8 cellular contexts compared by ENCODE assay signal in the genomic region with DNA sequence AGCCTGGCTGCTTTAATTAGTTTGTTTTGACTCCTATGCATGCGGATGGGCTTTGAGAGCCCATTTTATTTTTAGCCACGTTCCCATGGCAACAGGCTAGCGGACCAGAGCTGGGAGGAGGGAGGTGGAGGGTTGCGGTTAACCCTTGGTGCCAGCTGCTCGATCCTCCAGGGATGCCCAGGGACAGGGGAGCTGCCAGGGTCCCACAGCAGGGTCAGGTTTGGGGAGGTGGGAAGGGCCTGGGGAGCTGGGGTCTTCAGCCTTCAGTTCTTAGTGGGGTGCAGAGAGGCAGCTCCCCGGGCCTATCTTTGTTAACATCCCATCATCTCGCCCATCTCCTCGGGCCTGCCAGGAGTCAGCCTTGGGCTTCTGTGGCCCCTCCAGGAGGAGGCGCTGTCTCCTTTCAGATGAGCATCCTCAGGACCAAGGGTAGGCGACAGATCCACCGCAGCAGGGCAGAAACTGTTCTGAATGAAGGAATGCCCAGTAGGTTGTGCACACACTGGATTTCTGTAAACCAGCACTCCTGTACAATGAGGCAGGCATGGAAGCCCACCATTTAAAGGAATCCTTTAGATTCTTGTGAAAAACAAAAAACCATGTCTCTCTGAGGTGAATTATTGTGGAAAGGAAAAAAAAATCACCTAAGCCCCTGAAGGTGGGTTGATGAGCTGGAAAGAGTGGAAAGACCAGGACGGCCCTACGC.
A peak's percentile ranks its signal among the peaks of the same experiment; 100 is the strongest.
DNase-seq lines count a peak whose midpoint lies in the region; ATAC-seq and TF ChIP-seq lines count a peak whose summit lies in the region.

No MANE protein-coding gene starts in this region.

- peak; percentile 87 for ATAC-seq in activated naive CD8-positive, alpha-beta T cell treated with anti-CD3 and anti-CD28 coated beads, Interleukin-2, amount 50 U/mL, for 24 hours
- ATAC-seq in heart left ventricle: peak; percentile 62 to 78 (median 69)
- ATAC-seq in aorta (ENCODE audit: low FRiP score): peak; percentile 92

- H3K23me2 ChIP-seq in H9 (ENCODE audit: insufficient read length, low read depth, low read length, poor library complexity, severe bottlenecking): no peaks in the 10 kb centered on the region

- H3K18ac ChIP-seq in H9 (ENCODE audit: insufficient read length, low read depth, low read length): no peak overlapping the region

- H3K9me3 ChIP-seq in H9 (ENCODE audit: control insufficient read depth, low read depth, low read length) (no peaks in the 10 kb centered on the region), heart left ventricle (no peaks in the 10 kb centered on the region), aorta (ENCODE audit: control insufficient read depth, low read length) (no peaks in the 10 kb centered on the region)

- H3K56ac ChIP-seq in H9 (ENCODE audit: insufficient read length, low read depth, low read length): no peak overlapping the region

- no peak overlapping the region for H2AFZ ChIP-seq in H9 (ENCODE audit: low read length)

- peak; percentile 96 for TF ChIP-seq CTCF in H9 (conservative IDR thresholded peaks at IDR 0.05)
- TF ChIP-seq CTCF in heart left ventricle (IDR thresholded peaks at IDR 0.05): peak; percentile 78 to 94 (median 88)

- DNase-seq in Daoy (ENCODE audit: low read depth) (peak; percentile 87), H9 (peak; percentile 85), NCI-H1105 treated with DMSO at 0.1 percent for 48 hours (lab: John Stamatoyannopoulos, UW) (peak; percentile 71), SW480 (ENCODE audit: low spot score) (peak; percentile 64), heart left ventricle (peak; percentile 82 to 88 (median 85)), pulmonary artery endothelial cell (ENCODE audit: low read depth, low spot score) (peak; percentile 49), aorta (peak; percentile 91 to 93)
- DNase-seq in activated naive CD8-positive, alpha-beta T cell treated with anti-CD3 and anti-CD28 coated beads, Interleukin-2, amount 50 U/mL, for 24 hours: peak; percentile 87

- H3K27ac Mint-ChIP-seq in H9: no peak overlapping the region
- H3K27ac Mint-ChIP-seq in activated naive CD8-positive, alpha-beta T cell treated with anti-CD3 and anti-CD28 coated beads, Interleukin-2, amount 50 U/mL, for 24 hours: no peak overlapping the region

- H3K36me3 Mint-ChIP-seq in H9 (ENCODE audit: insufficient read depth in 1 of 3, low read depth in 3 of 3): no peaks in the 10 kb centered on the region; a peak in 1 of 7 replicates
- H3K36me3 Mint-ChIP-seq in activated naive CD8-positive, alpha-beta T cell treated with anti-CD3 and anti-CD28 coated beads, Interleukin-2, amount 50 U/mL, for 24 hours (ENCODE audit: low read depth): no peaks in the 10 kb centered on the region

- no peak overlapping the region for H3K9ac ChIP-seq in H9 (ENCODE audit: extremely low read depth, insufficient read length, low read length)

- H2BK5ac ChIP-seq in H9 (ENCODE audit: insufficient read length, low read length): no peak overlapping the region

- no peak for TF ChIP-seq POLR2A in heart left ventricle (IDR thresholded peaks at IDR 0.05)

- no peak overlapping the region for H2AK5ac ChIP-seq in H9 (ENCODE audit: insufficient read length, low read length)

- H2BK120ac ChIP-seq in H9 (ENCODE audit: low read depth, low read length, poor library complexity, severe bottlenecking): no peak overlapping the region

- H3K14ac ChIP-seq in H9 (ENCODE audit: insufficient read depth, low read length): no peak overlapping the region

- peaks cover 15 to 40% of the 10 kb centered on the region in 2 experiments for H3K4me1 Mint-ChIP-seq in H9
- H3K4me1 Mint-ChIP-seq in activated naive CD8-positive, alpha-beta T cell treated with anti-CD3 and anti-CD28 coated beads, Interleukin-2, amount 50 U/mL, for 24 hours: peaks cover 42% of the 10 kb centered on the region

- no peaks in the 10 kb centered on the region for H3K27me3 ChIP-seq in H9 (ENCODE audit: insufficient read depth, low read length)
- no peaks in the 10 kb centered on the region for H3K27me3 ChIP-seq in heart left ventricle
- no peaks in the 10 kb centered on the region for H3K27me3 ChIP-seq in aorta (ENCODE audit: control insufficient read depth in 1 of 2, insufficient read depth in 2 of 2, low read length in 1 of 2)

- no peaks in the 10 kb centered on the region for H3K79me2 ChIP-seq in H9 (ENCODE audit: insufficient read depth, low read length)

- H3T11ph ChIP-seq in H9 (ENCODE audit: low read length): no peak overlapping the region

- no peak overlapping the region for H2BK15ac ChIP-seq in H9 (ENCODE audit: low read depth, low read length)

- H3K36me3 ChIP-seq in heart left ventricle (no peaks in the 10 kb centered on the region), aorta (ENCODE audit: control insufficient read depth in 1 of 2, insufficient read depth in 2 of 2, low read length in 1 of 2) (no peaks in the 10 kb centered on the region)

- H3K23ac ChIP-seq in H9 (ENCODE audit: insufficient read length, low read depth, low read length): no peak overlapping the region

- H3K4me1 ChIP-seq in H9 (ENCODE audit: insufficient read depth, low read length) (no peaks in the 10 kb centered on the region), heart left ventricle (peaks cover 0 to 49% (median 30%) of the 10 kb centered on the region in 12 donors), aorta (ENCODE audit: control insufficient read depth in 1 of 2, insufficient read depth in 2 of 2, low read length in 2 of 2) (no peaks in the 10 kb centered on the region)

- H4K91ac ChIP-seq in H9 (ENCODE audit: insufficient read length, low read depth, low read length): no peak overlapping the region

- no CpG with 5 or more reads among the region's 13 CpGs for WGBS in H9 (ENCODE audit: extremely low coverage, insufficient read length, low lambda C conversion rate)
- 20 to 28% (median 23%) methylated on average over 10 to 13 of the region's 13 CpGs for WGBS in heart left ventricle, 4 donors
- 15 to 16% methylated on average over 13 of the region's 13 CpGs for WGBS in aorta, 2 donors

- H4K8ac ChIP-seq in H9 (replicated peaks; ENCODE audit: insufficient read length, low read depth, low read length): no peak overlapping the region

- H2BK20ac ChIP-seq in H9 (ENCODE audit: low read depth, low read length, poor library complexity, severe bottlenecking): no peak overlapping the region

- H3K4me3 ChIP-seq in heart left ventricle (no peak overlapping the region), aorta (ENCODE audit: low read length in 2 of 2) (no peak overlapping the region)

- H3K4me3 Mint-ChIP-seq in H9: no peak overlapping the region; a peak in 1 of 5 replicates
- no peak overlapping the region for H3K4me3 Mint-ChIP-seq in activated naive CD8-positive, alpha-beta T cell treated with anti-CD3 and anti-CD28 coated beads, Interleukin-2, amount 50 U/mL, for 24 hours

- no peak overlapping the region for H4K5ac ChIP-seq in H9 (ENCODE audit: insufficient read length, low read depth, low read length)

- no peak overlapping the region for H3K4ac ChIP-seq in H9 (ENCODE audit: low read depth, low read length)

- no peak overlapping the region for H3K4me2 ChIP-seq in H9 (ENCODE audit: insufficient read depth, insufficient read length, low read length)

- peaks cover 2% of the 10 kb centered on the region for H3K27me3 Mint-ChIP-seq in H9 (ENCODE audit: low read depth)
- no peaks in the 10 kb centered on the region for H3K27me3 Mint-ChIP-seq in activated naive CD8-positive, alpha-beta T cell treated with anti-CD3 and anti-CD28 coated beads, Interleukin-2, amount 50 U/mL, for 24 hours

- no peaks in the 10 kb centered on the region for H3K9me3 Mint-ChIP-seq in H9
- no peaks in the 10 kb centered on the region for H3K9me3 Mint-ChIP-seq in activated naive CD8-positive, alpha-beta T cell treated with anti-CD3 and anti-CD28 coated beads, Interleukin-2, amount 50 U/mL, for 24 hours

- H3K27ac ChIP-seq in H9 (ENCODE audit: insufficient read length, low read depth, low read length) (no peak overlapping the region), heart left ventricle (no peak overlapping the region), aorta (ENCODE audit: low read depth in 1 of 2, low read length in 2 of 2) (no peak overlapping the region)

- H4K20me1 ChIP-seq in H9 (ENCODE audit: control insufficient read depth, insufficient read depth, insufficient read length): no peaks in the 10 kb centered on the region

- H3K79me1 ChIP-seq in H9 (ENCODE audit: insufficient read depth, low read depth, low read length, poor library complexity, severe bottlenecking): no peaks in the 10 kb centered on the region

- intact Hi-C loops in heart left ventricle (cut with DNase I) (loop anchor here (1.0 to 10.0 kb wide), 16 partner anchors 83 to 449 kb away; a partner anchor contains a TSS), aorta (cut with DNase I) (loop anchor here (2.0 to 5.0 kb wide), 5 partner anchors 86 to 253 kb away; no protein-coding TSS in a partner anchor)

- no peak overlapping the region for H2BK12ac ChIP-seq in H9 (ENCODE audit: insufficient read length, low read depth, low read length)
